1 cellular context compared by ENCODE assay signal in the genomic region with DNA sequence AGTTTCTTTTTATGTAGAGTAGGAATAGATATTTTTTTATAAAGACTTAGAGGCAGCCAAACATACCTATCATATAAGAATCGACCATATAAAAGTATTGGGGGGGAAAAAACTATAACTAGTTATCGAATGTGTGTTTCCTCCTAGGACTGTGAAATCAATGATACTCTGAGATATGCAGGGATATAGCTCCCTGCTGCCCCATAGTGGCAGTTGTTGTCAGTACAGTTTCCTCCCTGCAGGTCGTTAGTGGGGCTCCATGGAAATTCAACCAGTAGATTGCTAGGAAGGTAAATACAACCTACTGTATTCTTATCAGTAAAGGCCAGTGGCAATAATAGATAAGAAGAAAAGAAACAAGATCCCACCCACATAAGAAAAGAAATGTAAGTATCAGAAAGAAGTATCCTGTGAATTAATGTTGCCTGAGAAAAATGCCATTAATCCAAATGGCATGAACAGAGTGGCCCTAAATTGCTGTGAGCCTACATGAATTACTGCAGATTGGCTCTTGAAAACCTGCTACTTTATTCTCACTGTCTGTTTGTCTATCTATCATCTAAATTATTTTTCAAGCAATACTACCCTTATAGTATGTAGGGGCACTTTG.
TF ChIP-seq lines count a peak whose summit lies in the region.

No MANE protein-coding gene starts in this region.

TF ChIP-seq in HCT116, 20 proteins besides CTCF, POLR2A, EP300 and RAD21 (continued from another document):
- TF ChIP-seq, protein P1, sequence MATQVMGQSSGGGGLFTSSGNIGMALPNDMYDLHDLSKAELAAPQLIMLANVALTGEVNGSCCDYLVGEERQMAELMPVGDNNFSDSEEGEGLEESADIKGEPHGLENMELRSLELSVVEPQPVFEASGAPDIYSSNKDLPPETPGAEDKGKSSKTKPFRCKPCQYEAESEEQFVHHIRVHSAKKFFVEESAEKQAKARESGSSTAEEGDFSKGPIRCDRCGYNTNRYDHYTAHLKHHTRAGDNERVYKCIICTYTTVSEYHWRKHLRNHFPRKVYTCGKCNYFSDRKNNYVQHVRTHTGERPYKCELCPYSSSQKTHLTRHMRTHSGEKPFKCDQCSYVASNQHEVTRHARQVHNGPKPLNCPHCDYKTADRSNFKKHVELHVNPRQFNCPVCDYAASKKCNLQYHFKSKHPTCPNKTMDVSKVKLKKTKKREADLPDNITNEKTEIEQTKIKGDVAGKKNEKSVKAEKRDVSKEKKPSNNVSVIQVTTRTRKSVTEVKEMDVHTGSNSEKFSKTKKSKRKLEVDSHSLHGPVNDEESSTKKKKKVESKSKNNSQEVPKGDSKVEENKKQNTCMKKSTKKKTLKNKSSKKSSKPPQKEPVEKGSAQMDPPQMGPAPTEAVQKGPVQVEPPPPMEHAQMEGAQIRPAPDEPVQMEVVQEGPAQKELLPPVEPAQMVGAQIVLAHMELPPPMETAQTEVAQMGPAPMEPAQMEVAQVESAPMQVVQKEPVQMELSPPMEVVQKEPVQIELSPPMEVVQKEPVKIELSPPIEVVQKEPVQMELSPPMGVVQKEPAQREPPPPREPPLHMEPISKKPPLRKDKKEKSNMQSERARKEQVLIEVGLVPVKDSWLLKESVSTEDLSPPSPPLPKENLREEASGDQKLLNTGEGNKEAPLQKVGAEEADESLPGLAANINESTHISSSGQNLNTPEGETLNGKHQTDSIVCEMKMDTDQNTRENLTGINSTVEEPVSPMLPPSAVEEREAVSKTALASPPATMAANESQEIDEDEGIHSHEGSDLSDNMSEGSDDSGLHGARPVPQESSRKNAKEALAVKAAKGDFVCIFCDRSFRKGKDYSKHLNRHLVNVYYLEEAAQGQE (IDR thresholded peaks at IDR 0.05; ENCODE audit: low read depth), result no peak
- TF ChIP-seq EZH2 (IDR thresholded peaks at IDR 0.05) (no peak), CEBPB (IDR thresholded peaks at IDR 0.05; ENCODE audit: low read depth) (no peak), TCF7L2 (IDR thresholded peaks at IDR 0.05; ENCODE audit: borderline replicate concordance, extremely low read depth, insufficient read depth, insufficient read length) (no peak), SRF (IDR thresholded peaks at IDR 0.05; ENCODE audit: low read depth) (no peak), EZH2phosphoT487 (IDR thresholded peaks at IDR 0.05; ENCODE audit: borderline replicate concordance) (no peak), YY1 (IDR thresholded peaks at IDR 0.05; ENCODE audit: extremely low read depth, insufficient replicate concordance, low read depth, low read length) (no peak), ELF1 (IDR thresholded peaks at IDR 0.05; ENCODE audit: borderline replicate concordance, low read depth) (no peak), JUND (IDR thresholded peaks at IDR 0.05) (no peak), ZNF274 (IDR thresholded peaks at IDR 0.05; ENCODE audit: low read depth, low read length) (no peak)
- TF ChIP-seq, protein P2, sequence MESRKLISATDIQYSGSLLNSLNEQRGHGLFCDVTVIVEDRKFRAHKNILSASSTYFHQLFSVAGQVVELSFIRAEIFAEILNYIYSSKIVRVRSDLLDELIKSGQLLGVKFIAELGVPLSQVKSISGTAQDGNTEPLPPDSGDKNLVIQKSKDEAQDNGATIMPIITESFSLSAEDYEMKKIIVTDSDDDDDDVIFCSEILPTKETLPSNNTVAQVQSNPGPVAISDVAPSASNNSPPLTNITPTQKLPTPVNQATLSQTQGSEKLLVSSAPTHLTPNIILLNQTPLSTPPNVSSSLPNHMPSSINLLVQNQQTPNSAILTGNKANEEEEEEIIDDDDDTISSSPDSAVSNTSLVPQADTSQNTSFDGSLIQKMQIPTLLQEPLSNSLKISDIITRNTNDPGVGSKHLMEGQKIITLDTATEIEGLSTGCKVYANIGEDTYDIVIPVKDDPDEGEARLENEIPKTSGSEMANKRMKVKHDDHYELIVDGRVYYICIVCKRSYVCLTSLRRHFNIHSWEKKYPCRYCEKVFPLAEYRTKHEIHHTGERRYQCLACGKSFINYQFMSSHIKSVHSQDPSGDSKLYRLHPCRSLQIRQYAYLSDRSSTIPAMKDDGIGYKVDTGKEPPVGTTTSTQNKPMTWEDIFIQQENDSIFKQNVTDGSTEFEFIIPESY (IDR thresholded peaks at IDR 0.05; ENCODE audit: extremely low read depth, insufficient replicate concordance, low read length), result no peak
